In the genomic region with DNA sequence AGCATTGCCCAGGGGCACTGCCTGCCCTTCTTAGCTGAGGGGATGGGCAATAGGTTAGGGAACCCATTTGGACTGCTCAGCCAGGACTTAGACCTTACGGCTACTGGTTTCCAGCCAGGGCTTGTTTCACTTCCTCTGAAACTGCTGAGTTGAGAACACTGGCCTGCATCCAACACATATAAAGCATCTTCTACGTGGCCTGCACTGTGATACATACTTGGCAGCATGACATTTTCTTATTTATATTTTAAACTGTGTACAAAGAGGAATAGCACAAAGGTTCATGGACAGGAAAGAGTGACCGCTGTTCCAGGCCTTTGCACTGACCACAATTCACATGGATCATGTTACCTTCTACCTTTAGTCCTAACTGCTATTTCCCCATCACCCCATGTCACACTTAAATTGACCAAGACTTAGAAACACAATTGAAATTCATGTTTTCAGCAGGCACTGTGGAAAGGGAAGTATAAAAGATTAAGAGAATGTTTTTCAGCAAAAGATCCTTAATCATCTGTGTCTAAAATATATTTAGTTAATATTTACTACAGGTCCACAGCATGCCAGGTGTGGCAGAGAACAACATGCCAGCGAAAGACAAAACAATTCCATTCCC, we compare ENCODE assay signal across 10 cellular contexts. TPM values are rescaled to one million over a fixed set of nuclear protein-coding genes. Genes with fewer than 3 reads are reported as not detected.
A peak's percentile ranks its signal among the peaks of the same experiment; 100 is the strongest.
DNase-seq lines count a peak whose midpoint lies in the region; ATAC-seq and TF ChIP-seq lines count a peak whose summit lies in the region.
"Had no signal": no experiment of that assay in that cellular context is flagged by ENCODE, and none has a peak within 500 bp of the region (broad histone marks: within the 10 kb centered on the region; RNA-seq: fewer than 3 reads in every experiment).

No MANE protein-coding gene starts in this region.

- POLR2A ChIA-PET in naive thymus-derived CD8-positive, alpha-beta T cell (lab: Charles Lee) = no interaction called here
- POLR2A ChIA-PET in activated CD4-positive, alpha-beta memory T cell treated with anti-CD3 and anti-CD28 coated beads, Interleukin-2, amount 10 ng/mL, durations not matched to agents 7 days and 5 days (lab: Charles Lee) = no interaction called here

- no peak for TF ChIP-seq POLR2A in transverse colon (IDR thresholded peaks at IDR 0.05)

- ATAC-seq in HG02943 (IDR thresholded peaks at IDR 0.05; ENCODE audit: low read depth, unreplicated experiment) = peak; percentile 82
- peak; percentile 74 for ATAC-seq in RWPE2 (ENCODE audit: low read depth)
- ATAC-seq in naive thymus-derived CD8-positive, alpha-beta T cell = no peak

- H3K27me3 ChIP-seq in RWPE2 (ENCODE audit: insufficient read depth, poor library complexity, severe bottlenecking) (no peaks in the 10 kb centered on the region), transverse colon (no peaks in the 10 kb centered on the region)

- DNase-seq in NCI-H345 (lab: John Stamatoyannopoulos, UW) (peak; percentile 30), NCI-H345 treated with DMSO at 0.1 percent for 48 hours (lab: John Stamatoyannopoulos, UW; ENCODE audit: unreplicated experiment) (no peak), RWPE2 (ENCODE audit: low spot score) (no peak), transverse colon (peak; percentile 7)
- no peak for DNase-seq in activated CD4-positive, alpha-beta T cell treated with anti-CD3 and anti-CD28 coated beads for 4 hours
- DNase-seq in naive thymus-derived CD8-positive, alpha-beta T cell = no peak
- DNase-seq in activated CD4-positive, alpha-beta memory T cell treated with anti-CD3 and anti-CD28 coated beads, Interleukin-2, amount 10 ng/mL, durations not matched to agents 7 days and 5 days = no peak

- no peak overlapping the region for H3K27ac Mint-ChIP-seq in naive thymus-derived CD8-positive, alpha-beta T cell
- H3K27ac Mint-ChIP-seq in activated CD4-positive, alpha-beta memory T cell treated with anti-CD3 and anti-CD28 coated beads, Interleukin-2, amount 10 ng/mL, durations not matched to agents 7 days and 5 days = no peak overlapping the region
- H3K27ac Mint-ChIP-seq: activated T-helper 2 cell treated with anti-CD3 and anti-CD28 coated beads, Interferon-gamma antibody, Interleukin-2, Interleukin-4, amounts not matched to agents 10 μg/mL and 5 μg/mL and 100 μg/mL, durations not matched to agents 14 hours and 24 hours and 36 hours had no signal

- H3K9me3 Mint-ChIP-seq in naive thymus-derived CD8-positive, alpha-beta T cell = peaks cover 0 to 9% (median 0%) of the 10 kb centered on the region in 9 donors
- H3K9me3 Mint-ChIP-seq in activated CD4-positive, alpha-beta memory T cell treated with anti-CD3 and anti-CD28 coated beads, Interleukin-2, amount 10 ng/mL, durations not matched to agents 7 days and 5 days = peaks cover 2% of the 10 kb centered on the region

- H3K4me1 Mint-ChIP-seq in naive thymus-derived CD8-positive, alpha-beta T cell = peaks cover 0 to 2% (median 0%) of the 10 kb centered on the region in 4 donors
- H3K4me1 Mint-ChIP-seq in activated CD4-positive, alpha-beta memory T cell treated with anti-CD3 and anti-CD28 coated beads, Interleukin-2, amount 10 ng/mL, durations not matched to agents 7 days and 5 days = no peaks in the 10 kb centered on the region

- H3K4me1 ChIP-seq in RWPE2 (ENCODE audit: insufficient read depth, poor library complexity, severe bottlenecking) (peaks cover 7% of the 10 kb centered on the region), transverse colon (no peaks in the 10 kb centered on the region)

- intact Hi-C loops in transverse colon (cut with DNase I; ENCODE audit: low total_unique reads) = no loop called here

- CTCF ChIA-PET in activated CD4-positive, alpha-beta memory T cell treated with anti-CD3 and anti-CD28 coated beads, Interleukin-2, amount 10 ng/mL, durations not matched to agents 7 days and 5 days (lab: Charles Lee) = no interaction called here

- H3K9me3 ChIP-seq in RWPE2 (ENCODE audit: severe bottlenecking) (no peaks in the 10 kb centered on the region), transverse colon (no peaks in the 10 kb centered on the region)

- H3K4me3 Mint-ChIP-seq in naive thymus-derived CD8-positive, alpha-beta T cell = no peak overlapping the region
- no peak overlapping the region for H3K4me3 Mint-ChIP-seq in activated CD4-positive, alpha-beta memory T cell treated with anti-CD3 and anti-CD28 coated beads, Interleukin-2, amount 10 ng/mL, durations not matched to agents 7 days and 5 days

- peaks cover 0 to 10% (median 0%) of the 10 kb centered on the region in 5 donors for H3K27me3 Mint-ChIP-seq in naive thymus-derived CD8-positive, alpha-beta T cell
- H3K27me3 Mint-ChIP-seq in activated CD4-positive, alpha-beta memory T cell treated with anti-CD3 and anti-CD28 coated beads, Interleukin-2, amount 10 ng/mL, durations not matched to agents 7 days and 5 days = no peaks in the 10 kb centered on the region

- H3K4me3 ChIP-seq in RWPE2 (ENCODE audit: severe bottlenecking) (no peak overlapping the region), transverse colon (no peak overlapping the region)

- 37% methylated on average over 4 of the region's 4 CpGs; no CpG with 5 or more reads in 1 of the 2 donors for WGBS in transverse colon (ENCODE audit: low coverage in 1 of 2), 2 donors

- TF ChIP-seq CTCF in RWPE2 (IDR thresholded peaks at IDR 0.05; ENCODE audit: poor library complexity, severe bottlenecking) = no peak
- TF ChIP-seq CTCF in transverse colon (IDR thresholded peaks at IDR 0.05) = no peak

- no peaks in the 10 kb centered on the region for H3K36me3 ChIP-seq in RWPE2 (ENCODE audit: low read depth)
- no peaks in the 10 kb centered on the region for H3K36me3 ChIP-seq in transverse colon

- TF ChIP-seq EP300 in transverse colon (IDR thresholded peaks at IDR 0.05; ENCODE audit: low read depth) = no peak

- H3K27ac ChIP-seq in RWPE2 (ENCODE audit: poor library complexity, severe bottlenecking) = no peak overlapping the region
- no peak overlapping the region for H3K27ac ChIP-seq in transverse colon

- H3K36me3 Mint-ChIP-seq in naive thymus-derived CD8-positive, alpha-beta T cell = no peaks in the 10 kb centered on the region
- no peaks in the 10 kb centered on the region for H3K36me3 Mint-ChIP-seq in activated CD4-positive, alpha-beta memory T cell treated with anti-CD3 and anti-CD28 coated beads, Interleukin-2, amount 10 ng/mL, durations not matched to agents 7 days and 5 days (ENCODE audit: low read depth)

- in situ Hi-C loops in transverse colon (cut with MboI; ENCODE audit: low pct_ligation_motif_present in 1 of 4, low pct_unique_long_range_greater_than_20kb in 1 of 4, low sequenced_read_pairs in 3 of 4) = no loop called here

RNA-seq across cellular contexts. Expression of a gene that starts 43.7 kb away (rescaled TPM):
- total RNA-seq in transverse colon = 1 to 10 TPM in 2 of 4 donors, under 1 TPM in 1, not detected in 1; 0.96 to 1.7 (median 1.5) TPM
- total RNA-seq in naive thymus-derived CD8-positive, alpha-beta T cell = not detected
- polyA plus RNA-seq in naive thymus-derived CD8-positive, alpha-beta T cell = not detected
- not detected for total RNA-seq in activated CD4-positive, alpha-beta memory T cell treated with anti-CD3 and anti-CD28 coated beads, Interleukin-2, amount 10 ng/mL, durations not matched to agents 7 days and 5 days
- total RNA-seq: fibroblast of lung had no signal

Comparison
In these comparisons a context has a peak if more than half of its experiments do, and no peak if none do; other contexts are left out.
1. DNase-seq: peak in NCI-H345 (single experiment) and transverse colon (single experiment); none in NCI-H345 treated with DMSO at 0.1 percent for 48 hours (single experiment), RWPE2 (single experiment), activated CD4-positive, alpha-beta T cell treated with anti-CD3 and anti-CD28 coated beads for 4 hours (0 of 2), naive thymus-derived CD8-positive, alpha-beta T cell (0 of 10) and activated CD4-positive, alpha-beta memory T cell treated with anti-CD3 and anti-CD28 coated beads, Interleukin-2, amount 10 ng/mL, durations not matched to agents 7 days and 5 days (single experiment).
2. ATAC-seq: peak in HG02943 (single experiment) and RWPE2 (single experiment); none in naive thymus-derived CD8-positive, alpha-beta T cell (0 of 2).